ENCODE assay signal across 8 cellular contexts in the genomic region with DNA sequence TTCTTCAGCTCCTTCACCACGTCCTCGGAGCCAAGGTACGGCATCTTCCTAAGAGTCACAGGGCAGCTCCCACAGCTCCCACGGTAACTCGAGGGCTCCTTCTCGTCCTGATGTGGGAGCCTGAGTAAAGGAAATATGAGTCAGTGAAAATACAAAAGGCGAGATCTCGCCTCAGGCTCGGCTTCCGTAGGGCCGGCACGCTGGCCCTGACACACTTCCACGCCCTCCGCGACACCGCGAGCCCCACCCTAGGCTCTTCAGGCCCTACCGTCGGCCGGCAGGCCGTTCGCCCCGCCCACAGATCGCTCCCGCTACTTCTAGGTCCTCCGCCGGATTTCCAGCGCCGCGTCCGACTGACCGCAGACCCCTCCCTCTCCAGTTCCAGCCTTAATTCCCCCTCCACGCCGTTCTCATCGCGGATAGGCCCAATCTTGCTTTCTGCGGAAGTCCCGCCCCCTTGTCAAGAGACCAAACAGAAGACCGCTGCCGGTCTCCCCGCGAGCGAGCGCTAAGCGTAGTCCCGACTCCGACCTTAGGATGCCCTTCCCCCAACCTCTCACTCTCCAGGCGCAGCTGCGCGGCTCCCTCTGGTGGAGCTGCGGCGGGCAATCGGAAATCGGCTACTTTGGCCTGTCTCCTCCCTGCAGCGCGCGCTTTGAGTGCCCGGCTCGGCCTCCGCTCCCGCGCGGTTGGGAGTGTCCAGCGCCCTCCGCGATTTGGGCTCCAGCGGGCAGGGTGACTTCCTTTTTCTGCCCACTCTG. TPM values are rescaled to one million over a fixed set of nuclear protein-coding genes. Genes with fewer than 3 reads are reported as not detected.
DNase-seq lines count a peak whose midpoint lies in the region; ATAC-seq and FAIRE-seq lines count a peak whose summit lies in the region.

A gene (minus strand): TSS at position 126 of the 761 bp plus-strand sequence. CDS start 82 bp downstream, at position 44.
A gene (plus strand): TSS at position 653 of the 761 bp plus-strand sequence. CDS start 261 bp downstream, outside the sequence.

- H3K36me3 ChIP-seq in BLaER1: peaks cover 56% of the 10 kb centered on the region

- intact Hi-C loops in activated CD4-positive, alpha-beta T cell treated with anti-CD3 and anti-CD28 coated beads for 36 hours (cut with DNase I, micrococcal nuclease): loop anchor here (1.0 to 10.0 kb wide), 15 partner anchors 12 to 1190 kb away; a partner anchor contains a TSS

- H3K4me3 Mint-ChIP-seq in activated CD4-positive, alpha-beta T cell treated with anti-CD3 and anti-CD28 coated beads for 36 hours: peak within 1 kb of the TSS; percentile 85

- peak within 1 kb of the TSS; percentile 88 for H3K4me3 ChIP-seq in BLaER1

- peak; percentile 88 for DNase-seq in GM19239 (ENCODE audit: insufficient read length, low spot score)
- DNase-seq in NCI-H524 (lab: John Stamatoyannopoulos, UW): peak; percentile 98 to 99
- DNase-seq in activated CD4-positive, alpha-beta T cell treated with anti-CD3 and anti-CD28 coated beads for 36 hours: peak; percentile 99
- peak; percentile 100 for DNase-seq in kidney tubule cell (ENCODE audit: low spot score)
- DNase-seq in stimulated activated CD4-positive, alpha-beta T cell treated with anti-CD3 and anti-CD28 coated beads, Interleukin-1b, Interleukin-23, amount 100 ng/mL, for 24 hours (ENCODE audit: low read depth in 4 of 4, low spot score in 1 of 4): peak; percentile 87 to 96 (median 91)

- H3K4me2 ChIP-seq in BLaER1: peak within 1 kb of the TSS; percentile 92

- H3K36me3 Mint-ChIP-seq in activated CD4-positive, alpha-beta T cell treated with anti-CD3 and anti-CD28 coated beads for 36 hours (ENCODE audit: low read depth): peaks cover 49% of the 10 kb centered on the region

- no peaks in the 10 kb centered on the region for H3K27me3 Mint-ChIP-seq in activated CD4-positive, alpha-beta T cell treated with anti-CD3 and anti-CD28 coated beads for 36 hours

- H3K27ac ChIP-seq in BLaER1 (peak within 1 kb of the TSS; percentile 84), cingulate gyrus (ENCODE audit: low read depth, low read length) (peak within 1 kb of the TSS; percentile 98)

- peaks cover 55% of the 10 kb centered on the region for H3K4me1 Mint-ChIP-seq in activated CD4-positive, alpha-beta T cell treated with anti-CD3 and anti-CD28 coated beads for 36 hours

- no peaks in the 10 kb centered on the region for H3K9me3 ChIP-seq in BLaER1

- peak within 1 kb of the TSS; percentile 96 for H3K27ac Mint-ChIP-seq in activated CD4-positive, alpha-beta T cell treated with anti-CD3 and anti-CD28 coated beads for 36 hours

- CTCF ChIA-PET in activated CD4-positive, alpha-beta T cell treated with anti-CD3 and anti-CD28 coated beads for 36 hours (lab: Charles Lee): interaction anchor here (0.6 to 6.0 kb wide), 14 partner anchors 24 to 832 kb away, joined by 3 to 62 read pairs (median 5); a partner anchor contains a TSS

- H4K20me1 ChIP-seq in BLaER1: no peaks in the 10 kb centered on the region

- FAIRE-seq in GM19239 (lab: Jason Lieb, UNC): peak; percentile 90

- POLR2A ChIA-PET in activated CD4-positive, alpha-beta T cell treated with anti-CD3 and anti-CD28 coated beads for 36 hours (lab: Charles Lee): interaction anchor here (0.6 to 5.1 kb wide), 11 partner anchors 8 to 606 kb away, joined by 3 to 78 read pairs (median 4); a partner anchor contains a TSS

- H3K9me3 Mint-ChIP-seq in activated CD4-positive, alpha-beta T cell treated with anti-CD3 and anti-CD28 coated beads for 36 hours (ENCODE audit: low read depth): no peaks in the 10 kb centered on the region

- H3K27me3 ChIP-seq in BLaER1: no peaks in the 10 kb centered on the region

- peaks cover 47% of the 10 kb centered on the region for H3K4me1 ChIP-seq in BLaER1

- peak; percentile 83 for ATAC-seq in HG03457 (IDR thresholded peaks at IDR 0.05; ENCODE audit: unreplicated experiment)
- ATAC-seq in activated CD4-positive, alpha-beta T cell treated with anti-CD3 and anti-CD28 coated beads for 36 hours: peak; percentile 92

- peak within 1 kb of the TSS; percentile 86 for H3K9ac ChIP-seq in BLaER1

RNA-seq across cellular contexts. Expression of the first gene that starts in this region (rescaled TPM):
- 10 to 100 TPM; 27.7 to 39.2 TPM for total RNA-seq in activated CD4-positive, alpha-beta T cell treated with anti-CD3 and anti-CD28 coated beads for 36 hours

RNA-seq across cellular contexts. Expression of the second gene that starts in this region (rescaled TPM):
- 10 to 100 TPM; 18.2 to 21.8 TPM for total RNA-seq in activated CD4-positive, alpha-beta T cell treated with anti-CD3 and anti-CD28 coated beads for 36 hours

Comparison
In these comparisons a context has a peak if more than half of its experiments do, and no peak if none do; other contexts are left out.
1. Peak in every context shown above with its lines: DNase-seq, ATAC-seq, H3K4me3 ChIP-seq and H3K27ac ChIP-seq.